ENCODE assay signal across 25 cellular contexts in genomic region chr1:162704673-162705424, GRCh38.
DNase-seq lines count a peak whose midpoint lies in the region; ATAC-seq and TF ChIP-seq lines count a peak whose summit lies in the region.
"Had no signal": no experiment of that assay in that cellular context is flagged by ENCODE, and none has a peak within 500 bp of the region (broad histone marks: within the 10 kb centered on the region; RNA-seq: fewer than 3 reads in every experiment).

No MANE protein-coding gene starts in this region.

- intact Hi-C loops in Right ventricle myocardium inferior (cut with DNase I) (no loop called here), cardiac septum (cut with DNase I) (no loop called here), left cardiac atrium (cut with DNase I) (no loop called here), psoas muscle (cut with DNase I) (no loop called here), aorta (cut with DNase I) (no loop called here)

- peaks cover 4% of the 10 kb centered on the region for H3K4me1 ChIP-seq in psoas muscle
- H3K4me1 ChIP-seq in aorta (ENCODE audit: control insufficient read depth in 1 of 2, insufficient read depth in 2 of 2, low read length in 2 of 2): peaks cover 1 to 3% of the 10 kb centered on the region in 2 donors

- no peak for TF ChIP-seq CTCF in psoas muscle (IDR thresholded peaks at IDR 0.05)

- no peaks in the 10 kb centered on the region for H3K36me3 ChIP-seq in psoas muscle (ENCODE audit: insufficient read depth in 1 of 2, low read depth in 1 of 2)
- no peaks in the 10 kb centered on the region for H3K36me3 ChIP-seq in aorta (ENCODE audit: control insufficient read depth in 1 of 2, insufficient read depth in 2 of 2, low read length in 1 of 2)
- H3K36me3 ChIP-seq: thoracic aorta, vagina had no signal

- H3K9me3 ChIP-seq in psoas muscle: no peaks in the 10 kb centered on the region
- no peaks in the 10 kb centered on the region for H3K9me3 ChIP-seq in aorta (ENCODE audit: control insufficient read depth, low read length)
- H3K9me3 ChIP-seq: thoracic aorta, vagina had no signal

- DNase-seq in Right ventricle myocardium inferior (ENCODE audit: missing footprints): peak; percentile 71
- no peak for DNase-seq in cardiac septum (ENCODE audit: low spot score)
- peak; percentile 37 for DNase-seq in left cardiac atrium
- peak; percentile 34 to 62 for DNase-seq in psoas muscle
- DNase-seq in aorta: peak in 1 of 2 donors; percentile 57
- no peak for DNase-seq in caudate nucleus (lab: John Stamatoyannopoulos, UW)
- DNase-seq in amniotic stem cell (lab: John Stamatoyannopoulos, UW): no peak
- no peak for DNase-seq in HuH-7 (ENCODE audit: low spot score)
- DNase-seq: activated CD4-positive, alpha-beta T cell treated with anti-CD3 and anti-CD28 coated beads for 4 hours; activated CD8-positive, alpha-beta memory T cell treated with anti-CD3 and anti-CD28 coated beads for 24 hours; activated effector memory CD4-positive, alpha-beta T cell treated with anti-CD3 and anti-CD28 coated beads, Interleukin-2, amount 50 U/mL, for 16 hours; activated naive CD8-positive, alpha-beta T cell treated with anti-CD3 and anti-CD28 coated beads, Interleukin-2, amount 10 ng/mL, durations not matched to agents 7 days and 5 days; activated T-cell treated with anti-CD3 and anti-CD28 coated beads, Interleukin-2, amount 50 U/mL, for 1 hour; CD4-positive, CD25-positive, alpha-beta regulatory T cell; dorsolateral prefrontal cortex; NCI-H146; OCI-M1; stimulated activated CD4-positive, alpha-beta T cell treated with anti-CD3 and anti-CD28 coated beads, Interleukin-4, amount 100 ng/mL, for 4 hours; stimulated activated naive CD4-positive, alpha-beta T cell; T-helper 2 cell had no signal

- ATAC-seq in Right ventricle myocardium inferior (peak; percentile 84), left cardiac atrium (peak; percentile 70 to 87), psoas muscle (peak; percentile 9 to 63 (median 50)), aorta (ENCODE audit: low FRiP score) (peak; percentile 51)
- ATAC-seq: SK-N-SH treated with all-trans-retinoic acid at 6 μM for 48 hours had no signal

- H3K27ac ChIP-seq in psoas muscle (no peak overlapping the region), aorta (ENCODE audit: low read depth in 1 of 2, low read length in 2 of 2) (no peak overlapping the region), caudate nucleus (ENCODE audit: low read depth, low read length) (no peak overlapping the region)
- H3K27ac ChIP-seq: 22Rv1, dorsolateral prefrontal cortex, thoracic aorta, vagina, VCaP had no signal

- 32 to 52% (median 33%) methylated on average over 11 of the region's 11 CpGs for WGBS in psoas muscle, 3 donors
- 92 to 93% methylated on average over 11 of the region's 11 CpGs for WGBS in aorta, 2 donors

- no peak overlapping the region for H3K4me3 ChIP-seq in psoas muscle
- no peak overlapping the region for H3K4me3 ChIP-seq in aorta (ENCODE audit: low read length in 2 of 2)
- H3K4me3 ChIP-seq: dorsolateral prefrontal cortex, thoracic aorta, vagina had no signal

- H3K27me3 ChIP-seq in psoas muscle (ENCODE audit: insufficient read depth in 3 of 3, low read length in 2 of 3) (no peaks in the 10 kb centered on the region), aorta (ENCODE audit: control insufficient read depth in 1 of 2, insufficient read depth in 2 of 2, low read length in 1 of 2) (no peaks in the 10 kb centered on the region)
- H3K27me3 ChIP-seq: dorsolateral prefrontal cortex, vagina had no signal

Comparison
In these comparisons a context has a peak if more than half of its experiments do, and no peak if none do; other contexts are left out.
1. DNase-seq: peak in Right ventricle myocardium inferior (single experiment), left cardiac atrium (single experiment) and psoas muscle (2 of 2); none in cardiac septum (single experiment), caudate nucleus (0 of 61), amniotic stem cell (single experiment) and HuH-7 (single experiment).
2. Peak in every context shown above with its lines, with median percentiles within 50 percentile points of each other: ATAC-seq.